Comparison of ENCODE assay signal across 8 cellular contexts in the genomic region with DNA sequence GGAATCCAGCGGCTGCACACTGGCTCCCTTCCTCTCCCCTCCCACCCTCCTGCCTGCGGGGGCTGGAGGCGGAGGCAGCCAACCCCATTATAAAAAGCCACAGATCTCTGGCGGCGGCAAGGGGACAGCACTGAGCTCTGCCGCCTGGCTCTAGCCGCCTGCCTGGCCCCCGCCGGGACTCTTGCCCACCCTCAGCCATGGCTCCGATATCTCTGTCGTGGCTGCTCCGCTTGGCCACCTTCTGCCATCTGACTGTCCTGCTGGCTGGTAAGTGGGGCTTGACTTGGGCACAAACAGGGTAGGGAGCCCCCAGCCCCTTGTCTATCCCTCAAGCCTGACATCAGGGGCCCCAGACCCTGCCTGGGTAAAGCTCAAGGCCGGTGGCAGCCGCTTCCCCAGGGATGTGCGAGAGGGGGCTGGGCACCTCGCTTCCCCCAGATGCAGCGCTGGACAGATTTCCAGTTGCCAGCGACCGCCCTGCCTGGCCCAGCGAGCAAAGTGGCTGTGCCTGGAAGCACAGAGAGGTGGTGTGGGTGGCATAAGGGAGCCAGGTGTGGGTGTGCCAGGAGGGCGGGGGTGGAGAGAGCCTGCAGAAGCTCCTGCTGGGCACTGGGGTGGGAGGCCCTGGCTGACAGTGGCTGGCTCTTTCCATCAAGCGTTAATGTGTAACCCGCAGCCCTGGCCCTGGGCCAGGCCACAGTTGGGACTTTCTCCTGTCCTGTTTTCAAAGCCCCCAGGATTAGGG. TPM values are rescaled to one million over a fixed set of nuclear protein-coding genes. Genes with fewer than 3 reads are reported as not detected.
DNase-seq lines count a peak whose midpoint lies in the region; ATAC-seq, FAIRE-seq and TF ChIP-seq lines count a peak whose summit lies in the region.

A gene (plus strand): TSS at position 119 of the 745 bp plus-strand sequence. CDS start 79 bp downstream, at position 198.

- H3K27me3 ChIP-seq in cardiac muscle cell (no peaks in the 10 kb centered on the region), pancreas (no peaks in the 10 kb centered on the region)

- no peak within 1 kb of the TSS for H3K4me3 ChIP-seq in cardiac muscle cell
- peak within 1 kb of the TSS; percentile 20 to 47 (median 30) for H3K4me3 ChIP-seq in pancreas

- peaks cover 6% of the 10 kb centered on the region for H3K4me1 Mint-ChIP-seq in activated CD8-positive, alpha-beta memory T cell treated with anti-CD3 and anti-CD28 coated beads, Interleukin-2, amount 10 ng/mL, durations not matched to agents 7 days and 5 days

- no peaks in the 10 kb centered on the region for H3K36me3 Mint-ChIP-seq in activated CD8-positive, alpha-beta memory T cell treated with anti-CD3 and anti-CD28 coated beads, Interleukin-2, amount 10 ng/mL, durations not matched to agents 7 days and 5 days

- H3K9me3 Mint-ChIP-seq in activated CD8-positive, alpha-beta memory T cell treated with anti-CD3 and anti-CD28 coated beads, Interleukin-2, amount 10 ng/mL, durations not matched to agents 7 days and 5 days (ENCODE audit: low read depth), result no peaks in the 10 kb centered on the region

- DNase-seq in DMS53 treated with DMSO at 0.1 percent for 48 hours (lab: John Stamatoyannopoulos, UW; ENCODE audit: unreplicated experiment) (peak; percentile 60), cardiac muscle cell (ENCODE audit: low read depth in 1 of 2, low spot score in 1 of 2) (peak; percentile 69), pancreas (peak; percentile 77 to 93 (median 83)), H54 (ENCODE audit: insufficient read length, low spot score) (no peak)
- DNase-seq in activated naive CD4-positive, alpha-beta T cell treated with Interleukin-2 at 50 U/mL for 16 hours, result no peak
- DNase-seq in central memory CD4-positive, alpha-beta T cell, result no peak
- DNase-seq in activated CD8-positive, alpha-beta memory T cell treated with anti-CD3 and anti-CD28 coated beads, Interleukin-2, amount 10 ng/mL, durations not matched to agents 7 days and 5 days, result no peak

- WGBS in pancreas, 2 donors, result 4 to 7% methylated on average over 22 to 23 of the region's 23 CpGs

- intact Hi-C loops in pancreas (cut with DNase I), result no loop called here

- FAIRE-seq in pancreas (lab: Jason Lieb, UNC) (no peak), H54 (lab: Jason Lieb, UNC) (no peak)

- peaks cover 9% of the 10 kb centered on the region for H3K27me3 Mint-ChIP-seq in activated CD8-positive, alpha-beta memory T cell treated with anti-CD3 and anti-CD28 coated beads, Interleukin-2, amount 10 ng/mL, durations not matched to agents 7 days and 5 days

- H3K4me1 ChIP-seq in cardiac muscle cell (ENCODE audit: low read depth) (peaks cover 17% of the 10 kb centered on the region), pancreas (peaks cover 7 to 16% (median 9%) of the 10 kb centered on the region in 3 donors)

- H3K36me3 ChIP-seq in cardiac muscle cell (no peaks in the 10 kb centered on the region), pancreas (no peaks in the 10 kb centered on the region)

- no peak within 1 kb of the TSS for H3K4me3 Mint-ChIP-seq in activated CD8-positive, alpha-beta memory T cell treated with anti-CD3 and anti-CD28 coated beads, Interleukin-2, amount 10 ng/mL, durations not matched to agents 7 days and 5 days

- no peak for TF ChIP-seq POLR2A in H54 (IDR thresholded peaks at IDR 0.05; ENCODE audit: low read depth, low read length)

- no peak within 1 kb of the TSS for H3K27ac Mint-ChIP-seq in activated CD8-positive, alpha-beta memory T cell treated with anti-CD3 and anti-CD28 coated beads, Interleukin-2, amount 10 ng/mL, durations not matched to agents 7 days and 5 days

- TF ChIP-seq CTCF in cardiac muscle cell (IDR thresholded peaks at IDR 0.05; ENCODE audit: low read depth, low read length), result peak; percentile 6
- TF ChIP-seq CTCF in pancreas (IDR thresholded peaks at IDR 0.05), result no peak

- H3K9me3 ChIP-seq in cardiac muscle cell (ENCODE audit: low read depth), result no peaks in the 10 kb centered on the region
- H3K9me3 ChIP-seq in pancreas, result no peaks in the 10 kb centered on the region

- CTCF ChIA-PET in activated CD8-positive, alpha-beta memory T cell treated with anti-CD3 and anti-CD28 coated beads, Interleukin-2, amount 10 ng/mL, durations not matched to agents 7 days and 5 days (lab: Charles Lee), result no interaction called here

- H3K27ac ChIP-seq in cardiac muscle cell (peak within 1 kb of the TSS; percentile 14), pancreas (peak within 1 kb of the TSS; percentile 61 to 92 (median 88))

- ATAC-seq in SK-N-SH treated with all-trans-retinoic acid at 6 μM for 48 hours (peak; percentile 83), pancreas (peak; percentile 81 to 94 (median 91))
- no peak for ATAC-seq in activated CD8-positive, alpha-beta memory T cell treated with anti-CD3 and anti-CD28 coated beads, Interleukin-2, amount 10 ng/mL, durations not matched to agents 7 days and 5 days

TF ChIP-seq in SK-N-SH treated with all-trans-retinoic acid at 6 μM for 48 hours, 23 proteins besides CTCF, POLR2A, EP300 and RAD21:
- TF ChIP-seq, protein P1, sequence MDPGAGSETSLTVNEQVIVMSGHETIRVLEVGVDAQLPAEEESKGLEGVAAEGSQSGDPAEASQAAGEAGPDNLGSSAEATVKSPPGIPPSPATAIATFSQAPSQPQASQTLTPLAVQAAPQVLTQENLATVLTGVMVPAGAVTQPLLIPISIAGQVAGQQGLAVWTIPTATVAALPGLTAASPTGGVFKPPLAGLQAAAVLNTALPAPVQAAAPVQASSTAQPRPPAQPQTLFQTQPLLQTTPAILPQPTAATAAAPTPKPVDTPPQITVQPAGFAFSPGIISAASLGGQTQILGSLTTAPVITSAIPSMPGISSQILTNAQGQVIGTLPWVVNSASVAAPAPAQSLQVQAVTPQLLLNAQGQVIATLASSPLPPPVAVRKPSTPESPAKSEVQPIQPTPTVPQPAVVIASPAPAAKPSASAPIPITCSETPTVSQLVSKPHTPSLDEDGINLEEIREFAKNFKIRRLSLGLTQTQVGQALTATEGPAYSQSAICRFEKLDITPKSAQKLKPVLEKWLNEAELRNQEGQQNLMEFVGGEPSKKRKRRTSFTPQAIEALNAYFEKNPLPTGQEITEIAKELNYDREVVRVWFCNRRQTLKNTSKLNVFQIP (CRISPR knock-in tag; IDR thresholded peaks at IDR 0.05; ENCODE audit: borderline replicate concordance, low read depth), result no peak
- TF ChIP-seq TCF4 (CRISPR knock-in tag; IDR thresholded peaks at IDR 0.05; ENCODE audit: borderline replicate concordance), result peak; percentile 36; the same call in 1 of the 2 replicates

RNA-seq across cellular contexts. Expression of the gene that starts here (rescaled TPM):
- total RNA-seq in cardiac muscle cell (0.71 and 1.7 TPM in 2 replicates), pancreas (10 to 100 TPM in 2 of 6 donors, 1 to 10 TPM in 4; 4.6 to 21.3 (median 6.0) TPM)
- polyA plus RNA-seq in cardiac muscle cell (0.33 and 0.41 TPM in 2 replicates), pancreas (10 to 100 TPM in 1 of 2 donors, 1 to 10 TPM in 1; 8.7 to 19.0 TPM)
- not detected for total RNA-seq in activated CD8-positive, alpha-beta memory T cell treated with anti-CD3 and anti-CD28 coated beads, Interleukin-2, amount 10 ng/mL, durations not matched to agents 7 days and 5 days

Comparison
In these comparisons a context has a peak if more than half of its experiments do, and no peak if none do; other contexts are left out.
1. DNase-seq: peak in DMS53 treated with DMSO at 0.1 percent for 48 hours (single experiment), cardiac muscle cell (2 of 2) and pancreas (6 of 6); none in activated naive CD4-positive, alpha-beta T cell treated with Interleukin-2 at 50 U/mL for 16 hours (single experiment), central memory CD4-positive, alpha-beta T cell (single experiment), activated CD8-positive, alpha-beta memory T cell treated with anti-CD3 and anti-CD28 coated beads, Interleukin-2, amount 10 ng/mL, durations not matched to agents 7 days and 5 days (single experiment) and H54 (single experiment).